In the genomic region with DNA sequence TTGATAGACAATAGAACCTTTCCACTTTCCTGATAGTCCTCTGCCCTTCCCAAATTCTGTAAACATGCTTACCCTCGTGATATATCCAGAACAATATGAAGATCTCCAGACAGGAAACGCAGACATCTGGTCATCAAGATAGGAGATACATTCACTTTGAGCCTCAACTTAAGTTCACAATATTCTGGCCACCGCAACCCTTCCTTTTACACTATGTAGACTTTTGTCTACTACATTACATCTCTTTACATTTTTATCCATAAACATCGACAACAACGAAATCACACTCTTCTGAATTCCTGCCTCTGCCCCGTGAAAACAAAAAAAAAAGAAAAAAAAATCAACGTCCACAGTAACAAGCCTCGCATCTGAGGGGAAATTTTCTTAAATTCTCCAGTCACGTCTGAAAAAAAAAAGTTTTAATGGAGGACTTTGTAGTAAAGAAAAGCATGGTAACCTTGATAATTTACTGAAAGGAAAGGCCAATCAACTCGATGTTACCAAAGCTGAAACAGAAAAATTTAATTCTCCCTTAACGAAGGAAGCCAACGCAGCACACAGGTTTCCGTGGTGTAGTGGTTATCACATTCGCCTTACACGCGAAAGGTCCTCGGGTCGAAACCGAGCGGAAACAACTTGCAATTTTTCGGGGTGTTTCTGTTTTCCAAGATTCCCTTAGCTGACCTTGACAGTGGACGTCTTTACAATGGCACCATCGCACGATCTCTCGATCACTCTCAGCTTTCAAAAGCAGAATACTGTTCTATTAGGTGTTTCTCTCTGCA, we compare ENCODE assay signal across 1 cellular context.
A peak's percentile ranks its signal among the peaks of the same experiment; 100 is the strongest.
TF ChIP-seq lines count a peak whose summit lies in the region.

No MANE protein-coding gene starts in this region.

TF ChIP-seq in HEK293, 187 proteins besides CTCF, POLR2A, EP300 and RAD21 (continued from another document):
- TF ChIP-seq PRDM1 (tag by site-specific recombination; IDR thresholded peaks at IDR 0.05) (peak; percentile 23; the same call in 1 of the 2 replicates), ZBTB48 (tag by site-specific recombination; IDR thresholded peaks at IDR 0.05) (0 out of 2 replicates have a peak, but pooled peaks have one; percentile 36)
- TF ChIP-seq, protein P1, sequence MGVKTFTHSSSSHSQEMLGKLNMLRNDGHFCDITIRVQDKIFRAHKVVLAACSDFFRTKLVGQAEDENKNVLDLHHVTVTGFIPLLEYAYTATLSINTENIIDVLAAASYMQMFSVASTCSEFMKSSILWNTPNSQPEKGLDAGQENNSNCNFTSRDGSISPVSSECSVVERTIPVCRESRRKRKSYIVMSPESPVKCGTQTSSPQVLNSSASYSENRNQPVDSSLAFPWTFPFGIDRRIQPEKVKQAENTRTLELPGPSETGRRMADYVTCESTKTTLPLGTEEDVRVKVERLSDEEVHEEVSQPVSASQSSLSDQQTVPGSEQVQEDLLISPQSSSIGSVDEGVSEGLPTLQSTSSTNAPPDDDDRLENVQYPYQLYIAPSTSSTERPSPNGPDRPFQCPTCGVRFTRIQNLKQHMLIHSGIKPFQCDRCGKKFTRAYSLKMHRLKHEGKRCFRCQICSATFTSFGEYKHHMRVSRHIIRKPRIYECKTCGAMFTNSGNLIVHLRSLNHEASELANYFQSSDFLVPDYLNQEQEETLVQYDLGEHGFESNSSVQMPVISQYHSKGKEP (tag by site-specific recombination; IDR thresholded peaks at IDR 0.05), result 0 out of 2 replicates have a peak, but pooled peaks have one; percentile 30
- TF ChIP-seq, protein P2, sequence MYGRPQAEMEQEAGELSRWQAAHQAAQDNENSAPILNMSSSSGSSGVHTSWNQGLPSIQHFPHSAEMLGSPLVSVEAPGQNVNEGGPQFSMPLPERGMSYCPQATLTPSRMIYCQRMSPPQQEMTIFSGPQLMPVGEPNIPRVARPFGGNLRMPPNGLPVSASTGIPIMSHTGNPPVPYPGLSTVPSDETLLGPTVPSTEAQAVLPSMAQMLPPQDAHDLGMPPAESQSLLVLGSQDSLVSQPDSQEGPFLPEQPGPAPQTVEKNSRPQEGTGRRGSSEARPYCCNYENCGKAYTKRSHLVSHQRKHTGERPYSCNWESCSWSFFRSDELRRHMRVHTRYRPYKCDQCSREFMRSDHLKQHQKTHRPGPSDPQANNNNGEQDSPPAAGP (tag by site-specific recombination; IDR thresholded peaks at IDR 0.05), result no peak
